ENCODE assay signal across 16 cellular contexts in genomic region chr11:27387362-27387761, GRCh38.
"Had no signal": no experiment of that assay in that cellular context is flagged by ENCODE, and none has a peak within 500 bp of the region (broad histone marks: within the 10 kb centered on the region; RNA-seq: fewer than 3 reads in every experiment).

No MANE protein-coding gene starts in this region.

- H3K4me3 ChIP-seq: ascending aorta, dorsolateral prefrontal cortex, left lung, psoas muscle, right lobe of liver, spleen, thoracic aorta, upper lobe of right lung had no signal

- H3K27ac Mint-ChIP-seq: activated CD4-positive, alpha-beta T cell treated with anti-CD3 and anti-CD28 coated beads, Interleukin-2, amount 10 ng/mL, durations not matched to agents 7 days and 5 days; natural killer cell; T-helper 17 cell had no signal

- H3K4me1 Mint-ChIP-seq: natural killer cell had no signal

- H3K27me3 Mint-ChIP-seq: T-helper 17 cell had no signal

- H3K9me3 Mint-ChIP-seq: activated CD4-positive, alpha-beta T cell treated with anti-CD3 and anti-CD28 coated beads, Interleukin-2, amount 10 ng/mL, durations not matched to agents 7 days and 5 days; natural killer cell had no signal

- DNase-seq: activated CD4-positive, alpha-beta T cell treated with anti-CD3 and anti-CD28 coated beads, Interleukin-2, amount 10 ng/mL, durations not matched to agents 7 days and 5 days; activated naive CD4-positive, alpha-beta T cell treated with Interleukin-2 at 50 U/mL for 16 hours; dorsolateral prefrontal cortex; hippocampal formation; kidney; left lung; natural killer cell; occipital lobe; psoas muscle; right lobe of liver; spleen; T-helper 17 cell; upper lobe of right lung had no signal

- H3K9me3 ChIP-seq: ascending aorta, left lung, psoas muscle, right lobe of liver, spleen, thoracic aorta, upper lobe of right lung had no signal

- ATAC-seq: esophagus mucosa, left lung, natural killer cell, psoas muscle, right lobe of liver, T-helper 17 cell, upper lobe of right lung had no signal

- H3K27ac ChIP-seq: dorsolateral prefrontal cortex, left lung, psoas muscle, right lobe of liver, spleen, thoracic aorta, upper lobe of right lung had no signal

- H3K36me3 Mint-ChIP-seq: natural killer cell had no signal

- H3K27me3 ChIP-seq: ascending aorta, dorsolateral prefrontal cortex, right lobe of liver, spleen, upper lobe of right lung had no signal

- H3K4me3 Mint-ChIP-seq: activated CD4-positive, alpha-beta T cell treated with anti-CD3 and anti-CD28 coated beads, Interleukin-2, amount 10 ng/mL, durations not matched to agents 7 days and 5 days; natural killer cell; T-helper 17 cell had no signal

- H3K4me1 ChIP-seq: left lung, psoas muscle, upper lobe of right lung had no signal

- H3K36me3 ChIP-seq: ascending aorta, left lung, right lobe of liver, spleen, thoracic aorta, upper lobe of right lung had no signal
